8 cellular contexts compared by ENCODE assay signal in the genomic region with DNA sequence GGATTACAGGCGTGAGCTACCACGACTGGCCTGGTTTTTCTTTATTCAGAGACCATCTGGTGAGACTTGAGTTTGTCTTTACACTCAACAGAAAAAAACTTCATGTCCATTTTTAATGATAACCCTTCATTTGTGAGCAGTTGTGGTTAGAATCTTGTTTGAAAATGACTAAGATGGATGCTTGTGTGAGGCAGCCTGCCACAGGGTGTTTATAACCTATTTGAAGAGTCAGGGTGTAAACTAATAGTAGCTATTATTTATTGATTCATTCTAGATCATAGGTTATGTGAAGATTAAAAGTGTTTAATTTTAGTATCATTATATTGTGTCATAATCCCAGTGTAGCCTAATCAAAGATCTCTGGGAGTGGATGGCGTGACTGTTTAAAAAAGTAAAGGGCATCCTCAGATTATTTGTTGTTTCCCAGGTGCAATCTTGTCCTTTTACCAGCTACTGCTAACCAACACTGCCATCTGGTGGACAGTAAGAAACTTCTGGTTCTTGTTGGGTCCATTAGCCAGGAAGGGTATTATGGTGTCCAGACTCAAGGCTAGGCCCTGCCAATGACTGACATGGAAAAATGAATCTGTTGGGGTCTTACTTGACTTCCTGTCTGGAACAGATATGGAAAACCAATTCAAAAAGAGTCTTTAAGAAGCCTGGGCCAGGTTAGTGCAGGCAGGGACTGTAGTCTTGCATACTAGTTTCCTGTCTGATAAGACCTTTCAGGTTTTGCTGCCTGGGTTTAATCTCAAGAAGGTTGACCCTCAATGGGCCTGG. TPM values are rescaled to one million over a fixed set of nuclear protein-coding genes. Genes with fewer than 3 reads are reported as not detected.
DNase-seq lines count a peak whose midpoint lies in the region; ATAC-seq, FAIRE-seq and TF ChIP-seq lines count a peak whose summit lies in the region.

No MANE protein-coding gene starts in this region.

- no peaks in the 10 kb centered on the region for H3K9me1 ChIP-seq in endothelial cell of umbilical vein (replicated peaks; ENCODE audit: control insufficient read depth, extremely low read depth, insufficient read depth, low read length)

- CTCF ChIA-PET in endothelial cell of umbilical vein (lab: Charles Lee): interaction anchor here (0.7 to 5.0 kb wide), 48 partner anchors 9 to 910 kb away, joined by 3 to 74 read pairs (median 5); a partner anchor contains a TSS

- no peaks in the 10 kb centered on the region for H3K79me2 ChIP-seq in endothelial cell of umbilical vein (ENCODE audit: control insufficient read depth, insufficient read depth, low read length)

- no peak overlapping the region for H3K4me2 ChIP-seq in endothelial cell of umbilical vein (ENCODE audit: insufficient read depth, low read length)

- no peaks in the 10 kb centered on the region for H4K20me1 ChIP-seq in endothelial cell of umbilical vein (replicated peaks; ENCODE audit: control insufficient read depth, extremely low read depth, insufficient read depth, low read length)

- H3K4me3 ChIP-seq in WI38 (ENCODE audit: low read depth, low read length): no peak overlapping the region
- H3K4me3 ChIP-seq in endothelial cell of umbilical vein (replicated peaks in 1 of 3; ENCODE audit: insufficient read depth in 1 of 3, low read depth in 1 of 3, low read length in 3 of 3): no peak overlapping the region
- H3K4me3 ChIP-seq in mucosa of descending colon: no peak overlapping the region

- TF ChIP-seq CTCF in WI38 (IDR thresholded peaks at IDR 0.05; ENCODE audit: low read depth, low read length) (peak; percentile 49), endothelial cell of umbilical vein (IDR thresholded peaks at IDR 0.05; ENCODE audit: extremely low read depth in 1 of 2, insufficient read depth in 1 of 2, low read depth in 1 of 2, low read length in 2 of 2) (peak; percentile 65 to 71), mucosa of descending colon (IDR thresholded peaks at IDR 0.05) (peak; percentile 43)

- no peak overlapping the region for H2AFZ ChIP-seq in endothelial cell of umbilical vein (ENCODE audit: low read depth, low read length)

- H3K27ac ChIP-seq in endothelial cell of umbilical vein (ENCODE audit: insufficient read depth, low read depth, low read length): no peak overlapping the region

- BruUV-seq in endothelial cell of umbilical vein (replicated peaks; lab: Mats Ljungman, UMichigan): no TSS peak

- no peak overlapping the region for H3K9ac ChIP-seq in endothelial cell of umbilical vein (replicated peaks; ENCODE audit: extremely low read depth, insufficient read depth, low read length)

- FAIRE-seq in endothelial cell of umbilical vein (lab: Jason Lieb, UNC): peak; percentile 86

- intact Hi-C loops in endothelial cell of umbilical vein (cut with micrococcal nuclease): loop anchor here (1.0 to 5.0 kb wide), 9 partner anchors 151 to 891 kb away; a partner anchor contains a TSS
- intact Hi-C loops in mucosa of descending colon (cut with DNase I, micrococcal nuclease): loop anchor here in 1 of 2 donors (10.0 kb wide), 1 partner anchor 563 kb away; no protein-coding TSS in a partner anchor

- DNase-seq in COLO829 (ENCODE audit: low spot score): peak; percentile 63
- peak; percentile 63 for DNase-seq in NCI-H2227 (lab: John Stamatoyannopoulos, UW; ENCODE audit: unreplicated experiment)
- peak; percentile 74 for DNase-seq in endothelial cell of umbilical vein (ENCODE audit: low read depth, low spot score)
- peak in 1 of 3 donors; percentile 17 for DNase-seq in mucosa of descending colon
- DNase-seq in ureter (ENCODE audit: low spot score): peak; percentile 57

- TF ChIP-seq POLR2A in endothelial cell of umbilical vein (IDR thresholded peaks at IDR 0.05; ENCODE audit: low read depth, low read length): no peak

- H3K36me3 ChIP-seq in endothelial cell of umbilical vein (ENCODE audit: control insufficient read depth in 2 of 2, extremely low read depth in 1 of 2, insufficient read depth in 2 of 2, low read length in 2 of 2): peaks cover 0 to 2% of the 10 kb centered on the region in 2 experiments
- H3K36me3 ChIP-seq in mucosa of descending colon (ENCODE audit: low read depth): no peaks in the 10 kb centered on the region

- dilution Hi-C loops in endothelial cell of umbilical vein (cut with MboI; ENCODE audit: extremely low pct_ligation_motif_present, low sequenced_read_pairs): no loop called here

- ATAC-seq in GM19043 (IDR thresholded peaks at IDR 0.05; ENCODE audit: low read depth, unreplicated experiment) (peak; percentile 70), HG03354 (IDR thresholded peaks at IDR 0.05; ENCODE audit: poor library complexity, severe bottlenecking, unreplicated experiment) (peak; percentile 80), mucosa of descending colon (peak; percentile 76)

- POLR2A ChIA-PET in endothelial cell of umbilical vein (lab: Charles Lee): interaction anchor here (0.6 kb wide), 2 partner anchors 18 to 25 kb away, joined by 3 read pairs; a partner anchor contains a TSS

- H3K27me3 ChIP-seq in endothelial cell of umbilical vein (ENCODE audit: control insufficient read depth in 2 of 2, insufficient read depth in 2 of 2, low read length in 2 of 2): no peaks in the 10 kb centered on the region

- no peaks in the 10 kb centered on the region for H3K9me3 ChIP-seq in endothelial cell of umbilical vein (replicated peaks; ENCODE audit: control insufficient read depth, insufficient read depth, low read length)
- H3K9me3 ChIP-seq in mucosa of descending colon: no peaks in the 10 kb centered on the region

- H3K4me1 ChIP-seq in endothelial cell of umbilical vein (ENCODE audit: control insufficient read depth, extremely low read depth, insufficient read depth, low read length) (no peaks in the 10 kb centered on the region), mucosa of descending colon (ENCODE audit: low read depth) (peaks cover 20% of the 10 kb centered on the region)

TF ChIP-seq in endothelial cell of umbilical vein, 7 proteins besides CTCF, POLR2A, EP300 and RAD21:
- no peak for TF ChIP-seq POLR2AphosphoS5 (IDR thresholded peaks at IDR 0.05; ENCODE audit: insufficient read depth, low read depth, low read length)
- TF ChIP-seq JUN (IDR thresholded peaks at IDR 0.05; ENCODE audit: borderline replicate concordance, insufficient read depth, insufficient read length, low read depth): no peak
- no peak for TF ChIP-seq FOS (IDR thresholded peaks at IDR 0.05; ENCODE audit: borderline replicate concordance, insufficient read depth, low read length)
- TF ChIP-seq EZH2 (IDR thresholded peaks at IDR 0.05; ENCODE audit: borderline replicate concordance, low read depth, low read length, severe bottlenecking): no peak
- no peak for TF ChIP-seq GATA2 (IDR thresholded peaks at IDR 0.05; ENCODE audit: insufficient read depth, insufficient read length, low read depth, low read length)
- TF ChIP-seq, protein P1, sequence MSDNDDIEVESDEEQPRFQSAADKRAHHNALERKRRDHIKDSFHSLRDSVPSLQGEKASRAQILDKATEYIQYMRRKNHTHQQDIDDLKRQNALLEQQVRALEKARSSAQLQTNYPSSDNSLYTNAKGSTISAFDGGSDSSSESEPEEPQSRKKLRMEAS (IDR thresholded peaks at IDR 0.05; ENCODE audit: insufficient read depth, insufficient read length): no peak
- no peak for TF ChIP-seq MYC (IDR thresholded peaks at IDR 0.05; ENCODE audit: low read depth, low read length)

RNA-seq across cellular contexts. Expression of a gene that starts 24.9 kb away (rescaled TPM):
- 17.0 and 17.7 TPM in 2 replicates for total RNA-seq in endothelial cell of umbilical vein
- polyA plus RNA-seq in endothelial cell of umbilical vein: 6.3 and 7.6 TPM in 2 replicates
- polyA plus RNA-seq in endothelial cell of umbilical vein (2011; cell fraction: cytosol; rRNA removed): 11.5 and 12.1 TPM in 2 replicates
- 5.3 and 7.6 TPM in 2 replicates for polyA plus RNA-seq in endothelial cell of umbilical vein (2011; cell fraction: nucleus; rRNA removed)
- 21.9 and 24.1 TPM in 2 replicates for polyA plus RNA-seq in endothelial cell of umbilical vein (2012)
- 7.8 and 8.0 TPM in 2 replicates for polyA minus RNA-seq in endothelial cell of umbilical vein
- 6.1 TPM for polyA minus RNA-seq in endothelial cell of umbilical vein (2011; cell fraction: cytosol; rRNA and poly(A)+ RNA removed)
- 4.9 and 6.2 TPM in 2 replicates for polyA minus RNA-seq in endothelial cell of umbilical vein (2011; cell fraction: nucleus; rRNA and poly(A)+ RNA removed)
- 10 to 100 TPM; 19.9 to 25.4 (median 24.6) TPM for total RNA-seq in mucosa of descending colon
- 14.6 TPM for total RNA-seq in ureter
